Comparison of ENCODE assay signal across 8 cellular contexts in genomic region chr18:46174317-46175039, GRCh38.
DNase-seq lines count a peak whose midpoint lies in the region; ATAC-seq and TF ChIP-seq lines count a peak whose summit lies in the region.

No MANE protein-coding gene starts in this region.

- H3K36me3 Mint-ChIP-seq in CD4-positive, alpha-beta T cell (ENCODE audit: low read depth): peaks cover 27% of the 10 kb centered on the region
- H3K36me3 Mint-ChIP-seq in activated CD4-positive, alpha-beta T cell treated with anti-CD3 and anti-CD28 coated beads, Interleukin-2, amount 10 ng/mL, durations not matched to agents 7 days and 5 days (ENCODE audit: low read depth): peaks cover 30% of the 10 kb centered on the region
- peaks cover 41% of the 10 kb centered on the region for H3K36me3 Mint-ChIP-seq in stimulated activated effector memory CD8-positive, alpha-beta T cell treated with anti-CD3 and anti-CD28 coated beads, Interleukin-12 subunit alpha, Interleukin-12 subunit beta, amount 100 ng/mL, for 72 hours

- H3K27me3 Mint-ChIP-seq in CD4-positive, alpha-beta T cell: no peaks in the 10 kb centered on the region
- no peaks in the 10 kb centered on the region for H3K27me3 Mint-ChIP-seq in activated CD4-positive, alpha-beta T cell treated with anti-CD3 and anti-CD28 coated beads, Interleukin-2, amount 10 ng/mL, durations not matched to agents 7 days and 5 days

- H3K27ac ChIP-seq in CD4-positive, alpha-beta T cell (ENCODE audit: low read depth, low read length): peak overlapping the region; percentile 70
- H3K27ac ChIP-seq in dorsolateral prefrontal cortex: peak overlapping the region in 56 of 59 donors; percentile 48 to 98 (median 93)
- peak overlapping the region; percentile 95 to 99 for H3K27ac ChIP-seq in lung (ENCODE audit: low read depth in 1 of 2, low read length in 1 of 2)

- H3K4me1 Mint-ChIP-seq in CD4-positive, alpha-beta T cell (ENCODE audit: low read depth): peaks cover 49% of the 10 kb centered on the region
- peaks cover 54% of the 10 kb centered on the region for H3K4me1 Mint-ChIP-seq in activated CD4-positive, alpha-beta T cell treated with anti-CD3 and anti-CD28 coated beads, Interleukin-2, amount 10 ng/mL, durations not matched to agents 7 days and 5 days
- H3K4me1 Mint-ChIP-seq in stimulated activated effector memory CD8-positive, alpha-beta T cell treated with anti-CD3 and anti-CD28 coated beads, Interleukin-12 subunit alpha, Interleukin-12 subunit beta, amount 100 ng/mL, for 72 hours: peaks cover 45% of the 10 kb centered on the region

- H3K4me3 ChIP-seq in dorsolateral prefrontal cortex: peak overlapping the region; percentile 77 to 100 (median 96)
- H3K4me3 ChIP-seq in lung: peak overlapping the region; percentile 100

- H3K4me1 ChIP-seq in lung (ENCODE audit: control insufficient read depth in 2 of 2, insufficient read depth in 2 of 2, low read length in 2 of 2): peaks cover 3 to 10% of the 10 kb centered on the region in 2 donors

- H3K9me3 Mint-ChIP-seq in CD4-positive, alpha-beta T cell: no peaks in the 10 kb centered on the region
- no peaks in the 10 kb centered on the region for H3K9me3 Mint-ChIP-seq in activated CD4-positive, alpha-beta T cell treated with anti-CD3 and anti-CD28 coated beads, Interleukin-2, amount 10 ng/mL, durations not matched to agents 7 days and 5 days
- no peaks in the 10 kb centered on the region for H3K9me3 Mint-ChIP-seq in stimulated activated effector memory CD8-positive, alpha-beta T cell treated with anti-CD3 and anti-CD28 coated beads, Interleukin-12 subunit alpha, Interleukin-12 subunit beta, amount 100 ng/mL, for 72 hours

- POLR2A ChIA-PET in CD4-positive, alpha-beta T cell (lab: Charles Lee): interaction anchor here (0.6 to 2.2 kb wide), 12 partner anchors 9 to 450 kb away, joined by 3 to 12 read pairs (median 6); partner anchors contain the start of gene ATP5F1A
- POLR2A ChIA-PET in activated CD4-positive, alpha-beta T cell treated with anti-CD3 and anti-CD28 coated beads, Interleukin-2, amount 10 ng/mL, durations not matched to agents 7 days and 5 days (lab: Charles Lee): interaction anchor here (0.7 to 0.9 kb wide), 2 partner anchors 21 to 36 kb away, joined by 4 read pairs; no protein-coding TSS in a partner anchor

- no peak for ATAC-seq in CD4-positive, alpha-beta T cell (ENCODE audit: poor library complexity)
- ATAC-seq in GM21526 (IDR thresholded peaks at IDR 0.05; ENCODE audit: low FRiP score, unreplicated experiment): peak; percentile 19
- ATAC-seq in lung (ENCODE audit: insufficient read depth, low FRiP score): no peak
- peak; percentile 70 for ATAC-seq in stimulated activated effector memory CD8-positive, alpha-beta T cell treated with anti-CD3 and anti-CD28 coated beads, Interleukin-12 subunit alpha, Interleukin-12 subunit beta, amount 100 ng/mL, for 72 hours
- ATAC-seq in HG03457 (IDR thresholded peaks at IDR 0.05; ENCODE audit: unreplicated experiment): no peak

- DNase-seq in CD4-positive, alpha-beta T cell: peak in 9 of 10 experiments; percentile 10 to 46 (median 18)
- DNase-seq in activated CD4-positive, alpha-beta T cell treated with anti-CD3 and anti-CD28 coated beads, Interleukin-2, amount 10 ng/mL, durations not matched to agents 7 days and 5 days: peak; percentile 44
- peak in 6 of 10 donors; percentile 17 to 52 (median 36) for DNase-seq in dorsolateral prefrontal cortex
- DNase-seq in lung (ENCODE audit: low spot score): no peak
- DNase-seq in stimulated activated effector memory CD8-positive, alpha-beta T cell treated with anti-CD3 and anti-CD28 coated beads, Interleukin-12 subunit alpha, Interleukin-12 subunit beta, amount 100 ng/mL, for 72 hours (ENCODE audit: low spot score in 2 of 2): peak; percentile 33 to 79

- H3K27me3 ChIP-seq in CD4-positive, alpha-beta T cell (ENCODE audit: control insufficient read depth, insufficient read depth, low read length): no peaks in the 10 kb centered on the region
- H3K27me3 ChIP-seq in dorsolateral prefrontal cortex: no peaks in the 10 kb centered on the region
- H3K27me3 ChIP-seq in lung (ENCODE audit: control insufficient read depth, insufficient read depth): no peaks in the 10 kb centered on the region

- 0 to 1% methylated on average over 61 to 71 of the region's 71 CpGs for WGBS in lung, 2 donors

- peak overlapping the region; percentile 91 for H3K27ac Mint-ChIP-seq in CD4-positive, alpha-beta T cell
- peak overlapping the region; percentile 100 for H3K27ac Mint-ChIP-seq in activated CD4-positive, alpha-beta T cell treated with anti-CD3 and anti-CD28 coated beads, Interleukin-2, amount 10 ng/mL, durations not matched to agents 7 days and 5 days
- peak overlapping the region; percentile 99 for H3K27ac Mint-ChIP-seq in stimulated activated effector memory CD8-positive, alpha-beta T cell treated with anti-CD3 and anti-CD28 coated beads, Interleukin-12 subunit alpha, Interleukin-12 subunit beta, amount 100 ng/mL, for 72 hours

- H3K4me3 Mint-ChIP-seq in CD4-positive, alpha-beta T cell: peak overlapping the region; percentile 99
- peak overlapping the region; percentile 99 for H3K4me3 Mint-ChIP-seq in activated CD4-positive, alpha-beta T cell treated with anti-CD3 and anti-CD28 coated beads, Interleukin-2, amount 10 ng/mL, durations not matched to agents 7 days and 5 days
- H3K4me3 Mint-ChIP-seq in stimulated activated effector memory CD8-positive, alpha-beta T cell treated with anti-CD3 and anti-CD28 coated beads, Interleukin-12 subunit alpha, Interleukin-12 subunit beta, amount 100 ng/mL, for 72 hours: peak overlapping the region; percentile 99

- no peaks in the 10 kb centered on the region for H3K9me3 ChIP-seq in CD4-positive, alpha-beta T cell (ENCODE audit: control insufficient read depth, low read length)
- no peaks in the 10 kb centered on the region for H3K9me3 ChIP-seq in lung (ENCODE audit: control insufficient read depth in 2 of 2, insufficient read depth in 1 of 2, low read length in 1 of 2)

- TF ChIP-seq CTCF in CD4-positive, alpha-beta T cell (IDR thresholded peaks at IDR 0.05): no peak
- TF ChIP-seq CTCF in LNCAP (IDR thresholded peaks at IDR 0.05): peak; percentile 16; the same call in 1 of the 2 replicates
- peak in 3 of 56 donors; percentile 12 to 16 (median 14) for TF ChIP-seq CTCF in dorsolateral prefrontal cortex (IDR thresholded peaks at IDR 0.05 in 54 of 56, conservative IDR thresholded peaks at IDR 0.05 in 2 of 56; ENCODE audit: low read depth in 1 of 56, partially characterized antibody in 56 of 56)
- no peak for TF ChIP-seq CTCF in lung (IDR thresholded peaks at IDR 0.05; ENCODE audit: control extremely low read depth, extremely low read depth)

- CTCF ChIA-PET in CD4-positive, alpha-beta T cell (lab: Charles Lee): interaction anchor here (0.8 to 2.6 kb wide), 42 partner anchors 9 to 977 kb away, joined by 3 to 48 read pairs (median 7); partner anchors contain the start of gene ATP5F1A
- CTCF ChIA-PET in activated CD4-positive, alpha-beta T cell treated with anti-CD3 and anti-CD28 coated beads, Interleukin-2, amount 10 ng/mL, durations not matched to agents 7 days and 5 days (lab: Charles Lee): interaction anchor here (0.9 to 4.3 kb wide), 35 partner anchors 9 to 487 kb away, joined by 3 to 63 read pairs (median 6); no protein-coding TSS in a partner anchor

- no peaks in the 10 kb centered on the region for H3K36me3 ChIP-seq in lung (ENCODE audit: control insufficient read depth in 2 of 2, insufficient read depth in 2 of 2, low read length in 2 of 2)

- intact Hi-C loops in CD4-positive, alpha-beta T cell (cut with DNase I, micrococcal nuclease): loop anchor here in 1 of 2 experiments (2.0 to 10.0 kb wide), 3 partner anchors 70 to 740 kb away; partner anchors contain the start of genes HAUS1, KATNAL2 and PIAS2
- intact Hi-C loops in dorsolateral prefrontal cortex (cut with DNase I): loop anchor here (5.0 to 10.0 kb wide), 8 partner anchors 77 to 743 kb away; partner anchors contain the start of genes ATP5F1A (in 2 of the 2), KATNAL2 (in 2 of the 2), PIAS2 (in 2 of the 2) and ST8SIA5 (in 1 of the 2)

Comparison
In these comparisons a context has a peak if more than half of its experiments do, and no peak if none do; other contexts are left out.
1. ATAC-seq: peak in GM21526 (single experiment) and stimulated activated effector memory CD8-positive, alpha-beta T cell treated with anti-CD3 and anti-CD28 coated beads, Interleukin-12 subunit alpha, Interleukin-12 subunit beta, amount 100 ng/mL, for 72 hours (single experiment); none in CD4-positive, alpha-beta T cell (single experiment), lung (single experiment) and HG03457 (single experiment).
2. Peak in every context shown above with its lines, with median percentiles within 50 percentile points of each other: H3K27ac ChIP-seq, H3K27ac Mint-ChIP-seq and H3K4me3 Mint-ChIP-seq.